In genomic region chr22:41415554-41415953, GRCh38 we compare ENCODE assay signal across 8 cellular contexts. TPM values are rescaled to one million over a fixed set of nuclear protein-coding genes. Genes with fewer than 3 reads are reported as not detected.
DNase-seq lines count a peak whose midpoint lies in the region; ATAC-seq and TF ChIP-seq lines count a peak whose summit lies in the region.

No MANE protein-coding gene starts in this region.

- no peaks in the 10 kb centered on the region for H3K27me3 Mint-ChIP-seq in activated CD8-positive, alpha-beta memory T cell treated with anti-CD3 and anti-CD28 coated beads, Interleukin-2, amount 10 ng/mL, durations not matched to agents 7 days and 5 days
- H3K27me3 Mint-ChIP-seq in activated CD8-positive, alpha-beta T cell treated with anti-CD3 and anti-CD28 coated beads, Interleukin-2, amount 10 ng/mL, durations not matched to agents 7 days and 5 days (ENCODE audit: low read depth), result no peaks in the 10 kb centered on the region

- peaks cover 0 to 58% (median 29%) of the 10 kb centered on the region in 4 donors for H3K4me1 ChIP-seq in right lobe of liver

- no peaks in the 10 kb centered on the region for H3K9me3 Mint-ChIP-seq in activated CD8-positive, alpha-beta memory T cell treated with anti-CD3 and anti-CD28 coated beads, Interleukin-2, amount 10 ng/mL, durations not matched to agents 7 days and 5 days (ENCODE audit: low read depth)
- no peaks in the 10 kb centered on the region for H3K9me3 Mint-ChIP-seq in activated CD8-positive, alpha-beta T cell treated with anti-CD3 and anti-CD28 coated beads, Interleukin-2, amount 10 ng/mL, durations not matched to agents 7 days and 5 days (ENCODE audit: insufficient read depth)

- peak overlapping the region; percentile 93 for H3K4me3 Mint-ChIP-seq in activated CD8-positive, alpha-beta memory T cell treated with anti-CD3 and anti-CD28 coated beads, Interleukin-2, amount 10 ng/mL, durations not matched to agents 7 days and 5 days
- H3K4me3 Mint-ChIP-seq in activated CD8-positive, alpha-beta T cell treated with anti-CD3 and anti-CD28 coated beads, Interleukin-2, amount 10 ng/mL, durations not matched to agents 7 days and 5 days, result peak overlapping the region; percentile 98

- H3K27ac Mint-ChIP-seq in activated CD8-positive, alpha-beta memory T cell treated with anti-CD3 and anti-CD28 coated beads, Interleukin-2, amount 10 ng/mL, durations not matched to agents 7 days and 5 days, result peak overlapping the region; percentile 98
- H3K27ac Mint-ChIP-seq in activated CD8-positive, alpha-beta T cell treated with anti-CD3 and anti-CD28 coated beads, Interleukin-2, amount 10 ng/mL, durations not matched to agents 7 days and 5 days, result peak overlapping the region; percentile 64

- no peaks in the 10 kb centered on the region for H3K9me3 ChIP-seq in right lobe of liver

- H3K27me3 ChIP-seq in right lobe of liver, result no peaks in the 10 kb centered on the region

- TF ChIP-seq CTCF in right lobe of liver (IDR thresholded peaks at IDR 0.05), result no peak

- 84% methylated on average over 3 of the region's 4 CpGs for WGBS in right lobe of liver (ENCODE audit: insufficient coverage, low coverage, low lambda C conversion rate, missing lambda C conversion rate)

- H3K27ac ChIP-seq in right lobe of liver (peak overlapping the region in 2 of 3 donors; percentile 98 to 100), substantia nigra (ENCODE audit: low read depth, low read length, poor library complexity, severe bottlenecking) (peak overlapping the region; percentile 100)

- POLR2A ChIA-PET in activated CD8-positive, alpha-beta T cell treated with anti-CD3 and anti-CD28 coated beads, Interleukin-2, amount 10 ng/mL, durations not matched to agents 7 days and 5 days (lab: Charles Lee), result no interaction called here

- intact Hi-C loops in right lobe of liver (cut with DNase I), result no loop called here

- H3K36me3 ChIP-seq in right lobe of liver, result no peaks in the 10 kb centered on the region

- no peak for DNase-seq in activated CD8-positive, alpha-beta memory T cell treated with anti-CD3 and anti-CD28 coated beads, Interleukin-2, amount 10 ng/mL, durations not matched to agents 7 days and 5 days
- DNase-seq in activated CD8-positive, alpha-beta memory T cell treated with anti-CD3 and anti-CD28 coated beads, Interleukin-2, amount 50 U/mL, for 4 hours, result no peak
- no peak for DNase-seq in activated CD8-positive, alpha-beta T cell treated with anti-CD3 and anti-CD28 coated beads, Interleukin-2, amount 10 ng/mL, durations not matched to agents 7 days and 5 days
- DNase-seq in right lobe of liver (no peak), substantia nigra (lab: John Stamatoyannopoulos, UW) (peak in 2 of 49 donors; percentile 32 to 48), DMS79 (lab: John Stamatoyannopoulos, UW) (no peak), DMS79 treated with DMSO at 0.1 percent for 48 hours (lab: John Stamatoyannopoulos, UW) (no peak)

- CTCF ChIA-PET in activated CD8-positive, alpha-beta memory T cell treated with anti-CD3 and anti-CD28 coated beads, Interleukin-2, amount 10 ng/mL, durations not matched to agents 7 days and 5 days (lab: Charles Lee), result interaction anchor here (0.7 kb wide), 1 partner anchor 40 kb away, joined by 3 read pairs; no protein-coding TSS in a partner anchor
- CTCF ChIA-PET in activated CD8-positive, alpha-beta T cell treated with anti-CD3 and anti-CD28 coated beads, Interleukin-2, amount 10 ng/mL, durations not matched to agents 7 days and 5 days (lab: Charles Lee), result no interaction called here

- no peak for ATAC-seq in activated CD8-positive, alpha-beta memory T cell treated with anti-CD3 and anti-CD28 coated beads, Interleukin-2, amount 10 ng/mL, durations not matched to agents 7 days and 5 days
- no peak for ATAC-seq in activated CD8-positive, alpha-beta T cell treated with anti-CD3 and anti-CD28 coated beads, Interleukin-2, amount 10 ng/mL, durations not matched to agents 7 days and 5 days
- no peak for ATAC-seq in right lobe of liver
- ATAC-seq in HG02938 (IDR thresholded peaks at IDR 0.05; ENCODE audit: unreplicated experiment), result no peak

- no peak for TF ChIP-seq POLR2A in right lobe of liver (IDR thresholded peaks at IDR 0.05)

- peak overlapping the region in 1 of 3 donors; percentile 67 for H3K4me3 ChIP-seq in right lobe of liver

- H3K4me1 Mint-ChIP-seq in activated CD8-positive, alpha-beta memory T cell treated with anti-CD3 and anti-CD28 coated beads, Interleukin-2, amount 10 ng/mL, durations not matched to agents 7 days and 5 days, result peaks cover 26% of the 10 kb centered on the region
- peaks cover 33% of the 10 kb centered on the region for H3K4me1 Mint-ChIP-seq in activated CD8-positive, alpha-beta T cell treated with anti-CD3 and anti-CD28 coated beads, Interleukin-2, amount 10 ng/mL, durations not matched to agents 7 days and 5 days (ENCODE audit: low read depth)

- H3K36me3 Mint-ChIP-seq in activated CD8-positive, alpha-beta memory T cell treated with anti-CD3 and anti-CD28 coated beads, Interleukin-2, amount 10 ng/mL, durations not matched to agents 7 days and 5 days, result peaks cover 5% of the 10 kb centered on the region
- H3K36me3 Mint-ChIP-seq in activated CD8-positive, alpha-beta T cell treated with anti-CD3 and anti-CD28 coated beads, Interleukin-2, amount 10 ng/mL, durations not matched to agents 7 days and 5 days (ENCODE audit: low read depth), result peaks cover 10% of the 10 kb centered on the region

RNA-seq across cellular contexts. Expression of gene TOB2, which starts 31.0 kb away (rescaled TPM):
- total RNA-seq in activated CD8-positive, alpha-beta memory T cell treated with anti-CD3 and anti-CD28 coated beads, Interleukin-2, amount 10 ng/mL, durations not matched to agents 7 days and 5 days, result 10 to 100 TPM; 38.8 to 45.1 TPM
- total RNA-seq in activated CD8-positive, alpha-beta T cell treated with anti-CD3 and anti-CD28 coated beads, Interleukin-2, amount 10 ng/mL, durations not matched to agents 7 days and 5 days, result 10 to 100 TPM; 33.2 to 33.6 TPM
- total RNA-seq in right lobe of liver, result 10 to 100 TPM; 11.6 to 33.4 (median 19.4) TPM

RNA-seq across cellular contexts. Expression of gene TEF, which starts 33.8 kb away (rescaled TPM):
- 1 to 10 TPM; 1.4 to 2.0 TPM for total RNA-seq in activated CD8-positive, alpha-beta memory T cell treated with anti-CD3 and anti-CD28 coated beads, Interleukin-2, amount 10 ng/mL, durations not matched to agents 7 days and 5 days
- 1 to 10 TPM; 2.9 to 3.0 TPM for total RNA-seq in activated CD8-positive, alpha-beta T cell treated with anti-CD3 and anti-CD28 coated beads, Interleukin-2, amount 10 ng/mL, durations not matched to agents 7 days and 5 days
- 10 to 100 TPM in 4 of 6 experiments, 1 to 10 TPM in 2; 6.1 to 28.9 (median 15.5) TPM for total RNA-seq in right lobe of liver

RNA-seq across cellular contexts. Expression of gene PHF5A, which starts 52.9 kb away (rescaled TPM):
- 10 to 100 TPM; 54.5 to 75.0 TPM for total RNA-seq in activated CD8-positive, alpha-beta memory T cell treated with anti-CD3 and anti-CD28 coated beads, Interleukin-2, amount 10 ng/mL, durations not matched to agents 7 days and 5 days
- 10 to 100 TPM; 58.8 to 62.1 TPM for total RNA-seq in activated CD8-positive, alpha-beta T cell treated with anti-CD3 and anti-CD28 coated beads, Interleukin-2, amount 10 ng/mL, durations not matched to agents 7 days and 5 days
- 10 to 100 TPM; 12.1 to 20.7 (median 14.5) TPM for total RNA-seq in right lobe of liver

RNA-seq across cellular contexts. Expression of gene ACO2, which starts 53.4 kb away (rescaled TPM):
- 10 to 100 TPM; 90.0 to 93.3 TPM for total RNA-seq in activated CD8-positive, alpha-beta memory T cell treated with anti-CD3 and anti-CD28 coated beads, Interleukin-2, amount 10 ng/mL, durations not matched to agents 7 days and 5 days
- total RNA-seq in activated CD8-positive, alpha-beta T cell treated with anti-CD3 and anti-CD28 coated beads, Interleukin-2, amount 10 ng/mL, durations not matched to agents 7 days and 5 days, result 10 to 100 TPM; 91.8 to 97.1 TPM
- total RNA-seq in right lobe of liver, result 100 to 1,000 TPM in 2 of 6 experiments, 10 to 100 TPM in 4; 62.6 to 135 (median 66.8) TPM
